In genomic region chr5:32102254-32102653, GRCh38 we compare ENCODE assay signal across 21 cellular contexts.
"Had no signal": no experiment of that assay in that cellular context is flagged by ENCODE, and none has a peak within 500 bp of the region (broad histone marks: within the 10 kb centered on the region; RNA-seq: fewer than 3 reads in every experiment).

No MANE protein-coding gene starts in this region.

- H3K4me1 Mint-ChIP-seq: central memory CD8-positive, alpha-beta T cell; stimulated activated effector memory CD8-positive, alpha-beta T cell treated with anti-CD3 and anti-CD28 coated beads, Interleukin-12 subunit alpha, Interleukin-12 subunit beta, amount 100 ng/mL, for 72 hours had no signal

- H3K27me3 Mint-ChIP-seq: central memory CD8-positive, alpha-beta T cell; progenitor cell of endocrine pancreas had no signal

- H3K4me3 Mint-ChIP-seq: central memory CD8-positive, alpha-beta T cell; nephron; stimulated activated effector memory CD8-positive, alpha-beta T cell treated with anti-CD3 and anti-CD28 coated beads, Interleukin-12 subunit alpha, Interleukin-12 subunit beta, amount 100 ng/mL, for 72 hours had no signal

- DNase-seq: cortex of kidney; dorsolateral prefrontal cortex; effector CD8-positive, alpha-beta T cell; esophagus squamous epithelium; foreskin fibroblast; glutamatergic neuron; islet precursor cell; mammary epithelial cell; pancreas; right cardiac atrium; stimulated activated CD4-positive, alpha-beta T cell treated with anti-CD3 and anti-CD28 coated beads, Interleukin-4, amount 100 ng/mL, for 1 hour; stimulated activated CD8-positive, alpha-beta memory T cell treated with anti-CD3 and anti-CD28 coated beads, Interleukin-4, amount 100 ng/mL, for 48 hours; stomach; substantia nigra; transverse colon had no signal

- H3K27ac Mint-ChIP-seq: nephron; progenitor cell of endocrine pancreas; stimulated activated effector memory CD8-positive, alpha-beta T cell treated with anti-CD3 and anti-CD28 coated beads, Interleukin-12 subunit alpha, Interleukin-12 subunit beta, amount 100 ng/mL, for 72 hours had no signal

- H3K9me3 Mint-ChIP-seq: central memory CD8-positive, alpha-beta T cell; nephron; stimulated activated effector memory CD8-positive, alpha-beta T cell treated with anti-CD3 and anti-CD28 coated beads, Interleukin-12 subunit alpha, Interleukin-12 subunit beta, amount 100 ng/mL, for 72 hours had no signal

- ATAC-seq: gastroesophageal sphincter; left lobe of liver; pancreas; right cardiac atrium; stimulated activated effector memory CD8-positive, alpha-beta T cell treated with anti-CD3 and anti-CD28 coated beads, Interleukin-12 subunit alpha, Interleukin-12 subunit beta, amount 100 ng/mL, for 72 hours had no signal
